Comparison of ENCODE assay signal across 1 cellular context in genomic region chr15:86906406-86906805, GRCh38.
TF ChIP-seq lines count a peak whose summit lies in the region.

No MANE protein-coding gene starts in this region.

TF ChIP-seq in GM23338, 12 proteins besides CTCF, POLR2A, EP300 and RAD21 (continued from another document):
- TF ChIP-seq STAT1 (IDR thresholded peaks at IDR 0.05; ENCODE audit: unreplicated experiment) (no peak), ZNF462 (CRISPR knock-in tag; IDR thresholded peaks at IDR 0.05) (no peak), REST (IDR thresholded peaks at IDR 0.05; ENCODE audit: unreplicated experiment) (no peak), ZNF114 (CRISPR knock-in tag; IDR thresholded peaks at IDR 0.05) (no peak), POLR2AphosphoS5 (IDR thresholded peaks at IDR 0.05; ENCODE audit: low read depth) (no peak), NANOG (IDR thresholded peaks at IDR 0.05; ENCODE audit: borderline replicate concordance) (no peak)
